In the genomic region with DNA sequence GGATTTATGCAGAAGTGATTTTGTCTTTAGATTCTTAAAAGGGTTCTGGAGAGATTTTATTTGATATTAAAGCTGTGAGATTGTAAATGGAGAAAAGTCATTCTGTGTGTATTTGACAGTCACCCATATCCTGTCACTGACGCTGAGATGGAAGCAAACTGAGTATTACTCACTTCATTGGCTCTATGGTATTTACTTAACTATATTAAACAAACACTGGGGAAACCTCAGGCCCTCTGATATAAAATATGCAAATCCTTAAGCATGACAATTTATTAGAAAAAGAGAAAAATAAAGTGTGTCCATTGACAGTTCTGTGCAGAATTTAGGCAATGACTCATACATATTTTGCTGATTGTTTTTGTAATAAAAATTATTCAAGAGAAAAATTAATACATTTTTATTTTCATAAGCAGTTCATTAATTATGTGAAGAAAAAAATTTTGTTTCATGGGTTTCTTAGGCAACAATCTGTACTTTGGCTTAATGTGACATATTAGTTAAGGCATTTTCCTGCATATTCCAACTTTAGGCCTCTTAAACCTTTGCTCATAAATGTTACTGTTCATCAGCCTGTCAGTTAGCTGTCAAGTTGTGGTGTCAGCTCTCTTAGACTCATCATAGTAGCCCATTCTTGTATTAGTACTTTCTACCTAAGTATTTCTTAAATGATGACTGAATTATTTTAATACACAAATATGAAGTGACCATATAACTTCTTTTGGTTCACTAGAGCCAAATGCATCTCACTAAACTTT, we compare ENCODE assay signal across 20 cellular contexts.
DNase-seq lines count a peak whose midpoint lies in the region; ATAC-seq and TF ChIP-seq lines count a peak whose summit lies in the region.
"Had no signal": no experiment of that assay in that cellular context is flagged by ENCODE, and none has a peak within 500 bp of the region (broad histone marks: within the 10 kb centered on the region; RNA-seq: fewer than 3 reads in every experiment).

No MANE protein-coding gene starts in this region.

- H3K27ac ChIP-seq in brain microvascular endothelial cell = peak overlapping the region; percentile 32
- H3K27ac ChIP-seq in left lung = peak overlapping the region in 1 of 2 donors; percentile 41
- peak overlapping the region in 1 of 4 donors; percentile 27 for H3K27ac ChIP-seq in upper lobe of left lung
- H3K27ac ChIP-seq: BLaER1, uterus had no signal

- intact Hi-C loops in left lung (cut with DNase I) = no loop called here

- TF ChIP-seq CTCF in brain microvascular endothelial cell (IDR thresholded peaks at IDR 0.05; ENCODE audit: low read depth, low read length, missing control alignments) (no peak), left lung (IDR thresholded peaks at IDR 0.05) (no peak), upper lobe of left lung (IDR thresholded peaks at IDR 0.05) (no peak)

- H3K27me3 ChIP-seq in brain microvascular endothelial cell (replicated peaks) (no peaks in the 10 kb centered on the region), left lung (no peaks in the 10 kb centered on the region), upper lobe of left lung (no peaks in the 10 kb centered on the region)
- H3K27me3 ChIP-seq: BLaER1, uterus had no signal

- TF ChIP-seq EP300 in upper lobe of left lung (IDR thresholded peaks at IDR 0.05) = no peak

- H3K4me1 ChIP-seq in left lung (peaks cover 5 to 6% of the 10 kb centered on the region in 2 donors), upper lobe of left lung (peaks cover 0 to 12% (median 5%) of the 10 kb centered on the region in 4 donors)
- H3K4me1 ChIP-seq: BLaER1 had no signal

- ATAC-seq in left lung (peak; percentile 82), GM21360 (IDR thresholded peaks at IDR 0.05; ENCODE audit: unreplicated experiment) (no peak), upper lobe of left lung (ENCODE audit: low FRiP score in 2 of 2) (no peak)

- DNase-seq in DMS53 (lab: John Stamatoyannopoulos, UW) (peak; percentile 81), M059J (ENCODE audit: low read depth) (peak; percentile 61), brain microvascular endothelial cell (peak; percentile 46), left lung (no peak), NOMO-1 treated with dmso at 0.1 percent for 144 hours (lab: John Stamatoyannopoulos, UW; ENCODE audit: unreplicated experiment) (no peak), upper lobe of left lung (no peak), NCI-H1105 treated with DMSO at 0.1 percent for 48 hours (lab: John Stamatoyannopoulos, UW) (no peak)
- DNase-seq: activated CD4-positive, alpha-beta T cell treated with anti-CD3 and anti-CD28 coated beads, Interleukin-2, amount 10 ng/mL, durations not matched to agents 7 days and 5 days; effector CD4-positive, alpha-beta T cell; glutamatergic neuron; H7; kidney glomerular epithelial cell; naive B cell; NCI-H2171 treated with DMSO at 0.1 percent for 48 hours; retina; stimulated activated CD4-positive, alpha-beta T cell treated with anti-CD3 and anti-CD28 coated beads, Interleukin-4, amount 100 ng/mL, for 1 hour; T-helper 2 cell; uterus had no signal

- H3K9me3 ChIP-seq in left lung (no peaks in the 10 kb centered on the region), upper lobe of left lung (no peaks in the 10 kb centered on the region)
- H3K9me3 ChIP-seq: BLaER1, uterus had no signal

- in situ Hi-C loops in brain microvascular endothelial cell (cut with HindIII; ENCODE audit: low pct_ligation_motif_present, low sequenced_read_pairs) = no loop called here

- H3K4me3 ChIP-seq in brain microvascular endothelial cell (ENCODE audit: low read depth, low read length) (no peak overlapping the region), left lung (no peak overlapping the region), upper lobe of left lung (no peak overlapping the region)
- H3K4me3 ChIP-seq: BLaER1, uterus had no signal

- no peak for TF ChIP-seq POLR2A in upper lobe of left lung (IDR thresholded peaks at IDR 0.05)

- WGBS in upper lobe of left lung, 2 donors = 14 to 38% methylated on average over 1 of the region's 1 CpG

- no peaks in the 10 kb centered on the region for H3K36me3 ChIP-seq in brain microvascular endothelial cell (replicated peaks)
- no peaks in the 10 kb centered on the region for H3K36me3 ChIP-seq in left lung
- no peaks in the 10 kb centered on the region for H3K36me3 ChIP-seq in upper lobe of left lung
- H3K36me3 ChIP-seq: BLaER1, uterus had no signal

Comparison
In these comparisons a context has a peak if more than half of its experiments do, and no peak if none do; other contexts are left out.
1. DNase-seq: peak in DMS53 (single experiment), M059J (single experiment) and brain microvascular endothelial cell (single experiment); none in left lung (0 of 2), NOMO-1 treated with dmso at 0.1 percent for 144 hours (single experiment), upper lobe of left lung (0 of 2) and NCI-H1105 treated with DMSO at 0.1 percent for 48 hours (single experiment).